ENCODE assay signal across 25 cellular contexts in genomic region chr1:243503155-243503554, GRCh38.
"Had no signal": no experiment of that assay in that cellular context is flagged by ENCODE, and none has a peak within 500 bp of the region (broad histone marks: within the 10 kb centered on the region; RNA-seq: fewer than 3 reads in every experiment).

No MANE protein-coding gene starts in this region.

- H3K27me3 ChIP-seq: gastrocnemius medialis, neutrophil, pancreas, right lobe of liver, tibial nerve, upper lobe of left lung had no signal

- DNase-seq: dermis blood vessel endothelial cell; foreskin fibroblast; gastrocnemius medialis; left ventricle myocardium superior; lower lobe of right lung; mesenchymal stem cell; mucosa of descending colon; naive B cell; pancreas; right lobe of liver; small intestine; stimulated activated CD4-positive, alpha-beta T cell treated with anti-CD3 and anti-CD28 coated beads, Interleukin-15, amount 100 ng/mL, for 24 hours; stimulated activated CD4-positive, alpha-beta T cell treated with anti-CD3 and anti-CD28 coated beads, Interleukin-2, amount 100 ng/mL, for 48 hours; stimulated activated naive B cell treated with anti-CD40 and anti-IgM and Interleukin-4, amounts not matched to agents 10 μg/mL and 1 μg/mL and 100 μg/mL, for 72 hours; upper lobe of left lung had no signal

- H3K27ac ChIP-seq: coronary artery, gastrocnemius medialis, lower lobe of right lung, neutrophil, pancreas, right lobe of liver, thoracic aorta, tibial nerve, upper lobe of left lung had no signal

- H3K4me1 Mint-ChIP-seq: mesothelial cell of epicardium had no signal

- H3K4me3 Mint-ChIP-seq: mesothelial cell of epicardium; naive B cell; natural killer cell treated with Interleukin-12 subunit alpha and Interleukin-12 subunit beta and Interleukin-15 and Interleukin-18, amount 100 ng/mL, for 72 hours; neural crest cell; stimulated activated naive B cell treated with anti-CD40 and anti-IgM and Interleukin-4, amounts not matched to agents 10 μg/mL and 1 μg/mL and 100 μg/mL, for 72 hours; stimulated activated naive CD8-positive, alpha-beta T cell treated with anti-CD3 and anti-CD28 coated beads, Interleukin-15, Interleukin-2, amounts not matched to agents 100 ng/mL and 50 ng/mL, for 24 hours had no signal

- H3K4me1 ChIP-seq: gastrocnemius medialis, lower lobe of right lung, pancreas had no signal

- H3K36me3 ChIP-seq: neutrophil, pancreas, right lobe of liver had no signal

- H3K4me3 ChIP-seq: coronary artery, gastrocnemius medialis, lower lobe of right lung, mucosa of descending colon, pancreas, right lobe of liver, thoracic aorta, tibial nerve, upper lobe of left lung had no signal

- ATAC-seq: gastrocnemius medialis; left ventricle myocardium superior; lower lobe of right lung; mucosa of descending colon; natural killer cell treated with Interleukin-12 subunit alpha and Interleukin-12 subunit beta and Interleukin-15 and Interleukin-18, amount 100 ng/mL, for 72 hours; pancreas; right lobe of liver; stimulated activated naive B cell treated with anti-CD40 and anti-IgM and Interleukin-4, amounts not matched to agents 10 μg/mL and 1 μg/mL and 100 μg/mL, for 72 hours had no signal

- H3K9me3 ChIP-seq: gastrocnemius medialis, lower lobe of right lung, mucosa of descending colon, neutrophil, pancreas, right lobe of liver, thoracic aorta, tibial nerve, upper lobe of left lung had no signal

- FAIRE-seq: keratinocyte, pancreas, small intestine, urothelium cell line had no signal

- H3K27ac Mint-ChIP-seq: mesothelial cell of epicardium; natural killer cell treated with Interleukin-12 subunit alpha and Interleukin-12 subunit beta and Interleukin-15 and Interleukin-18, amount 100 ng/mL, for 72 hours; stimulated activated naive B cell treated with anti-CD40 and anti-IgM and Interleukin-4, amounts not matched to agents 10 μg/mL and 1 μg/mL and 100 μg/mL, for 72 hours had no signal

- H3K9me3 Mint-ChIP-seq: mesothelial cell of epicardium; naive B cell; natural killer cell treated with Interleukin-12 subunit alpha and Interleukin-12 subunit beta and Interleukin-15 and Interleukin-18, amount 100 ng/mL, for 72 hours; neural crest cell; stimulated activated naive B cell treated with anti-CD40 and anti-IgM and Interleukin-4, amounts not matched to agents 10 μg/mL and 1 μg/mL and 100 μg/mL, for 72 hours; stimulated activated naive CD8-positive, alpha-beta T cell treated with anti-CD3 and anti-CD28 coated beads, Interleukin-15, Interleukin-2, amounts not matched to agents 100 ng/mL and 50 ng/mL, for 24 hours had no signal

- H3K27me3 Mint-ChIP-seq: naive B cell; natural killer cell treated with Interleukin-12 subunit alpha and Interleukin-12 subunit beta and Interleukin-15 and Interleukin-18, amount 100 ng/mL, for 72 hours; stimulated activated naive B cell treated with anti-CD40 and anti-IgM and Interleukin-4, amounts not matched to agents 10 μg/mL and 1 μg/mL and 100 μg/mL, for 72 hours; stimulated activated naive CD8-positive, alpha-beta T cell treated with anti-CD3 and anti-CD28 coated beads, Interleukin-15, Interleukin-2, amounts not matched to agents 100 ng/mL and 50 ng/mL, for 24 hours had no signal
